Comparison of ENCODE assay signal across 12 cellular contexts in genomic region chr3:195221015-195221853, GRCh38. TPM values are rescaled to one million over a fixed set of nuclear protein-coding genes. Genes with fewer than 3 reads are reported as not detected.
A peak's percentile ranks its signal among the peaks of the same experiment; 100 is the strongest.
DNase-seq lines count a peak whose midpoint lies in the region; ATAC-seq, FAIRE-seq and TF ChIP-seq lines count a peak whose summit lies in the region.
"Had no signal": no experiment of that assay in that cellular context is flagged by ENCODE, and none has a peak within 500 bp of the region (broad histone marks: within the 10 kb centered on the region; RNA-seq: fewer than 3 reads in every experiment).

No MANE protein-coding gene starts in this region.

- no peak overlapping the region for H3K4me2 ChIP-seq in K562 (ENCODE audit: insufficient read depth, low read length)
- no peak overlapping the region for H3K4me2 ChIP-seq in Karpas-422 (ENCODE audit: low read depth, low read length, poor library complexity, severe bottlenecking)

- H3K4me1 ChIP-seq in K562 (replicated peaks in 1 of 2; ENCODE audit: control insufficient read depth in 2 of 2, insufficient read depth in 2 of 2, low read length in 2 of 2) (peaks cover 0 to 5% of the 10 kb centered on the region in 2 experiments; a peak in 2 of 5 replicates), lower lobe of right lung (peaks cover 27% of the 10 kb centered on the region), upper lobe of left lung (peaks cover 14 to 30% (median 21%) of the 10 kb centered on the region in 4 donors), Karpas-422 (ENCODE audit: low read length) (no peaks in the 10 kb centered on the region)

- H2AFZ ChIP-seq in K562 (ENCODE audit: low read depth, low read length) (no peak overlapping the region), Karpas-422 (ENCODE audit: low read length) (no peak overlapping the region)

- no peak for TF ChIP-seq EP300 in K562 (IDR thresholded peaks at IDR 0.05; ENCODE audit: low read length)
- TF ChIP-seq EP300 in upper lobe of left lung (IDR thresholded peaks at IDR 0.05) = no peak

- no peak for FAIRE-seq in K562 (lab: Jason Lieb, UNC)
- FAIRE-seq: GM18507, keratinocyte, small intestine had no signal

- H3K27me3 ChIP-seq in K562 (ENCODE audit: control insufficient read depth in 2 of 2, insufficient read depth in 2 of 2, low read length in 2 of 2) (no peaks in the 10 kb centered on the region), lower lobe of right lung (ENCODE audit: low read depth) (no peaks in the 10 kb centered on the region), upper lobe of left lung (no peaks in the 10 kb centered on the region), Karpas-422 (ENCODE audit: low read length) (no peaks in the 10 kb centered on the region)

- TF ChIP-seq RAD21 in K562 (CRISPR knock-in tag; conservative IDR thresholded peaks at IDR 0.05 in 1 of 2, IDR thresholded peaks at IDR 0.05 in 1 of 2) = no peak

- H3K9me3 ChIP-seq in K562 (replicated peaks; ENCODE audit: control insufficient read depth, insufficient read depth, low read depth, low read length) (no peaks in the 10 kb centered on the region), lower lobe of right lung (no peaks in the 10 kb centered on the region), upper lobe of left lung (no peaks in the 10 kb centered on the region), Karpas-422 (ENCODE audit: low read length) (no peaks in the 10 kb centered on the region)

- POLR2A ChIA-PET in K562 (lab: Yijun Ruan, JAX) = interaction anchor here (0.5 to 1.2 kb wide), 2 partner anchors 9 to 392 kb away, joined by 4 read pairs; no protein-coding TSS in a partner anchor

- peaks cover 3% of the 10 kb centered on the region for H3K9me3 Mint-ChIP-seq in activated T-cell treated with anti-CD3 and anti-CD28 coated beads, Interleukin-2, amount 50 U/mL, for 24 hours

- H3K4me3 ChIP-seq in K562 (no peak overlapping the region), lower lobe of right lung (no peak overlapping the region), upper lobe of left lung (no peak overlapping the region), Karpas-422 (ENCODE audit: low read length) (no peak overlapping the region)

- H3K27ac Mint-ChIP-seq in activated T-cell treated with anti-CD3 and anti-CD28 coated beads, Interleukin-2, amount 50 U/mL, for 24 hours = no peak overlapping the region

- no peak overlapping the region for H3K27ac ChIP-seq in K562 (ENCODE audit: extremely low read depth, low read depth, low read length)
- peak overlapping the region; percentile 53 for H3K27ac ChIP-seq in lower lobe of right lung
- peak overlapping the region in 2 of 4 donors; percentile 37 to 71 for H3K27ac ChIP-seq in upper lobe of left lung
- no peak overlapping the region for H3K27ac ChIP-seq in Karpas-422 (ENCODE audit: low read length)

- no peaks in the 10 kb centered on the region for H3K9me1 ChIP-seq in K562 (ENCODE audit: control insufficient read depth, insufficient read depth, low read length)

- CTCF ChIA-PET in K562 (lab: Yijun Ruan, JAX; ENCODE audit: low intra/inter-chr PET ratio) = no interaction called here

- WGBS in K562 (ENCODE audit: insufficient coverage, low coverage, missing lambda C conversion rate) = 89% methylated on average over 8 of the region's 9 CpGs
- 66 to 76% methylated on average over 7 to 9 of the region's 9 CpGs for WGBS in upper lobe of left lung, 2 donors

- intact Hi-C loops in K562 (cut with micrococcal nuclease) (no loop called here), lower lobe of right lung (cut with DNase I) (no loop called here)

- no peaks in the 10 kb centered on the region for H3K4me1 Mint-ChIP-seq in activated T-cell treated with anti-CD3 and anti-CD28 coated beads, Interleukin-2, amount 50 U/mL, for 24 hours (ENCODE audit: low read depth)

- H3K27me3 Mint-ChIP-seq in activated T-cell treated with anti-CD3 and anti-CD28 coated beads, Interleukin-2, amount 50 U/mL, for 24 hours = no peaks in the 10 kb centered on the region

- H3K36me3 Mint-ChIP-seq in activated T-cell treated with anti-CD3 and anti-CD28 coated beads, Interleukin-2, amount 50 U/mL, for 24 hours (ENCODE audit: low read depth) = peaks cover 42% of the 10 kb centered on the region

- TF ChIP-seq CTCF in K562 (IDR thresholded peaks at IDR 0.05 in 2 of 3, conservative IDR thresholded peaks at IDR 0.05 in 1 of 3; ENCODE audit: insufficient read depth in 2 of 3, low read depth in 1 of 3, low read length in 3 of 3) = no peak
- TF ChIP-seq CTCF in lower lobe of right lung (IDR thresholded peaks at IDR 0.05) = no peak
- TF ChIP-seq CTCF in upper lobe of left lung (IDR thresholded peaks at IDR 0.05) = no peak

- no peaks in the 10 kb centered on the region for H4K20me1 ChIP-seq in K562 (replicated peaks; ENCODE audit: control insufficient read depth, insufficient read depth, low read length)
- H4K20me1 ChIP-seq in Karpas-422 (ENCODE audit: insufficient read depth, low read depth, low read length) = no peaks in the 10 kb centered on the region

- peak overlapping the region in 1 of 2 experiments; percentile 13; a peak in 1 of 4 replicates for H3K9ac ChIP-seq in K562 (ENCODE audit: insufficient read depth in 1 of 2, low read depth in 2 of 2, low read length in 2 of 2)
- no peak overlapping the region for H3K9ac ChIP-seq in Karpas-422 (ENCODE audit: low read length)

- no TSS peak for BruUV-seq in K562 (replicated peaks; lab: Mats Ljungman, UMichigan)

- in situ Hi-C loops in K562 (cut with MboI) = no loop called here

- no peaks in the 10 kb centered on the region for H3K79me2 ChIP-seq in K562 (ENCODE audit: control insufficient read depth, insufficient read depth, low read length)
- no peaks in the 10 kb centered on the region for H3K79me2 ChIP-seq in Karpas-422 (ENCODE audit: low read length)

- ATAC-seq in K562 = peak; percentile 35
- ATAC-seq in lower lobe of right lung = peak; percentile 62 to 70
- peak; percentile 61 to 62 for ATAC-seq in upper lobe of left lung (ENCODE audit: low FRiP score in 2 of 2)

- DNase-seq in activated T-cell treated with anti-CD3 and anti-CD28 coated beads, Interleukin-2, amount 50 U/mL, for 24 hours = peak; percentile 13
- DNase-seq in activated T-cell treated with anti-CD3 and anti-CD28 coated beads for 4 hours (no peak), K562 (ENCODE audit: extremely low read depth in 1 of 4, low spot score in 3 of 4) (no peak), lower lobe of right lung (no peak), upper lobe of left lung (peak in 1 of 2 donors; percentile 21), 8988T (no peak), kidney tubule cell (ENCODE audit: low spot score) (no peak), Karpas-422 (no peak)
- DNase-seq: activated CD4-positive, alpha-beta T cell treated with anti-CD3 and anti-CD28 coated beads, Interleukin-2, amount 50 U/mL, for 48 hours; small intestine had no signal

- H3K4me3 Mint-ChIP-seq in activated T-cell treated with anti-CD3 and anti-CD28 coated beads, Interleukin-2, amount 50 U/mL, for 24 hours = no peak overlapping the region

- TF ChIP-seq POLR2A in K562 (conservative IDR thresholded peaks at IDR 0.05) (no peak), upper lobe of left lung (IDR thresholded peaks at IDR 0.05) (no peak)

- H3K36me3 ChIP-seq in K562 (ENCODE audit: control insufficient read depth, insufficient read depth, low read length) (peaks cover 8% of the 10 kb centered on the region; the same call in 1 of the 3 replicates), lower lobe of right lung (no peaks in the 10 kb centered on the region), upper lobe of left lung (no peaks in the 10 kb centered on the region), Karpas-422 (ENCODE audit: insufficient read depth, low read length) (no peaks in the 10 kb centered on the region)

- H3K9me2 ChIP-seq in Karpas-422 (replicated peaks; ENCODE audit: insufficient read depth, low read length) = no peaks in the 10 kb centered on the region

TF ChIP-seq in K562, 482 proteins besides CTCF, POLR2A, EP300 and RAD21 (continues in another document):
- TF ChIP-seq FOXO4 (CRISPR knock-in tag; IDR thresholded peaks at IDR 0.05) = no peak

RNA-seq across cellular contexts. Expression of gene XXYLT1, which starts 49.7 kb away (rescaled TPM):
- total RNA-seq in K562 (2011; cell fraction: chromatin; rRNA removed; ENCODE audit: low replicate concordance) = 19.3 and 36.1 TPM in 2 replicates
- total RNA-seq in K562 (2011; cell fraction: nucleolus; rRNA removed) = 35.1 and 39.5 TPM in 2 replicates
- total RNA-seq in K562 (2011; cell fraction: nucleoplasm; rRNA removed) = 26.9 and 30.3 TPM in 2 replicates
- total RNA-seq in K562 (2014; rRNA removed) = 18.9 and 21.3 TPM in 2 replicates
- 9.4 and 10.7 TPM in 2 replicates for total RNA-seq in K562 (2014; rRNA removed; fragmentation: Illumina TruSeq; extraction: Trizol)
- total RNA-seq in K562 (2015; rRNA removed; fragmentation: Illumina TruSeq; extraction: Trizol) = 13.8 and 15.0 TPM in 2 replicates
- 18.0 and 18.4 TPM in 2 replicates for total RNA-seq in K562 (2021)
- 14.2 and 14.9 TPM in 2 replicates for polyA plus RNA-seq in K562 (2011; rRNA removed)
- polyA plus RNA-seq in K562 (2011; cell fraction: cytosol; rRNA removed) = 16.6 and 23.1 TPM in 2 replicates
- polyA plus RNA-seq in K562 (2011; cell fraction: nucleus; rRNA removed) = 8.6 and 13.0 TPM in 2 replicates
- 15.3 and 24.2 TPM in 2 replicates for polyA plus RNA-seq in K562 (2012)
- polyA plus RNA-seq in K562 (2014; fragmentation: Illumina TruSeq; extraction: Trizol) = 14.3 and 15.6 TPM in 2 replicates
- polyA plus RNA-seq in K562 (2014; fragmentation: Nextera tagmentation; extraction: Ambion mirVana) = 1 to 10 TPM; 1.9 to 2.9 TPM
- 14.2 and 15.6 TPM in 2 replicates for polyA plus RNA-seq in K562 (2014; rRNA removed)
- 9.1 and 12.3 TPM in 2 replicates for polyA minus RNA-seq in K562 (2011; rRNA and poly(A)+ RNA removed)
- 18.4 and 20.8 TPM in 2 replicates for polyA minus RNA-seq in K562 (2011; cell fraction: cytosol; rRNA and poly(A)+ RNA removed)
- polyA minus RNA-seq in K562 (2011; cell fraction: nucleus; rRNA and poly(A)+ RNA removed) = 11.9 and 16.0 TPM in 2 replicates
- 8.9 TPM for total RNA-seq in lower lobe of right lung
- total RNA-seq in upper lobe of left lung = 1 to 10 TPM; 6.3 to 9.6 (median 8.6) TPM
- 7.3 and 12.0 TPM in 2 replicates for total RNA-seq in Karpas-422 (2014; rRNA removed; shearing (Covaris generic); ENCODE audit: low replicate concordance)
